In the genomic region with DNA sequence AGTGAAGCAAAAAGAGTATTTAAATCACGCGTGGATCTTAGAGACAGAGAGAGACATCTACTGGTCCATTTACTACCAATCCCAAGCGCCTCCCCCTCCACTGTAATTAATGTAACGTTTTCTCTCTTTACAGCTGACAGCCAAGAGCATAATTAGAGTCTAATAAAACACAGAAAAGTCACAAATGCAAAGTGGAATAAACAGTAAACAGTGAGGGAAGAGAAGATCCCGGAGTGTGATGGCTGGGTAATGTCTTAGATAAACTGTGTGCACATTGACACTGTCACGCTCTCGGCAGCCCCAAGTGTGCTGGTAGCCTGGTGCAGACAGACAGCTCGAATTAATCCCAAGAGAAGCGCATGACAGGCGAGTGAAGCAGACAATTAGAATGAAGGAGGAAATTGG, we compare ENCODE assay signal across 13 cellular contexts.
A peak's percentile ranks its signal among the peaks of the same experiment; 100 is the strongest.
DNase-seq lines count a peak whose midpoint lies in the region; ATAC-seq and TF ChIP-seq lines count a peak whose summit lies in the region.
"Had no signal": no experiment of that assay in that cellular context is flagged by ENCODE, and none has a peak within 500 bp of the region (broad histone marks: within the 10 kb centered on the region; RNA-seq: fewer than 3 reads in every experiment).

No MANE protein-coding gene starts in this region.

- no peak overlapping the region for H3K18ac ChIP-seq in neuronal stem cell (ENCODE audit: low read length)

- no peak overlapping the region for H3K27ac Mint-ChIP-seq in effector memory CD8-positive, alpha-beta T cell
- no peak overlapping the region for H3K27ac Mint-ChIP-seq in CD14-positive monocyte
- H3K27ac Mint-ChIP-seq: dendritic cell treated with granulocyte-macrophage colony-stimulating factor and Interleukin-4, amounts not matched to agents 40 ng/mL and 50 ng/mL, for 4 days had no signal

- no peaks in the 10 kb centered on the region for H3K36me3 Mint-ChIP-seq in effector memory CD8-positive, alpha-beta T cell (ENCODE audit: insufficient read depth)
- no peaks in the 10 kb centered on the region for H3K36me3 Mint-ChIP-seq in CD14-positive monocyte

- no peak overlapping the region for H2AK5ac ChIP-seq in neuronal stem cell (ENCODE audit: low read depth, low read length)

- H2BK120ac ChIP-seq in neuronal stem cell (ENCODE audit: low read depth, low read length) = no peak overlapping the region

- H3K9ac ChIP-seq in neuronal stem cell (ENCODE audit: low read depth, low read length, poor library complexity) = no peak overlapping the region

- H2AFZ ChIP-seq in neuronal stem cell (ENCODE audit: low read length) = peak overlapping the region; percentile 57

- no peaks in the 10 kb centered on the region for H3K9me3 ChIP-seq in neuronal stem cell (replicated peaks in 1 of 2; ENCODE audit: control insufficient read depth in 2 of 2, insufficient read depth in 1 of 2, low read depth in 1 of 2, low read length in 2 of 2)
- H3K9me3 ChIP-seq: spleen had no signal

- H2BK5ac ChIP-seq in neuronal stem cell (ENCODE audit: low read length) = no peak overlapping the region

- H3K4me2 ChIP-seq in neuronal stem cell (ENCODE audit: insufficient read depth, low read length, poor library complexity, severe bottlenecking) = no peak overlapping the region

- peaks cover 0 to 3% (median 0%) of the 10 kb centered on the region in 45 donors for H3K27me3 ChIP-seq in dorsolateral prefrontal cortex
- H3K27me3 ChIP-seq in neuronal stem cell (ENCODE audit: control insufficient read depth in 3 of 3, insufficient read depth in 3 of 3, low read depth in 1 of 3, low read length in 3 of 3) = no peaks in the 10 kb centered on the region
- H3K27me3 ChIP-seq: spleen had no signal

- TF ChIP-seq CTCF in dorsolateral prefrontal cortex (IDR thresholded peaks at IDR 0.05 in 54 of 56, conservative IDR thresholded peaks at IDR 0.05 in 2 of 56; ENCODE audit: low read depth in 1 of 56, partially characterized antibody in 56 of 56) (peak in 55 of 56 donors; percentile 21 to 79 (median 56)), CD14-positive monocyte (IDR thresholded peaks at IDR 0.05) (no peak)

- no peaks in the 10 kb centered on the region for H3K79me1 ChIP-seq in neuronal stem cell (ENCODE audit: low read depth, low read length)

- H3K14ac ChIP-seq in neuronal stem cell (ENCODE audit: low read length) = no peak overlapping the region

- H3K4ac ChIP-seq in neuronal stem cell (ENCODE audit: low read length) = no peak overlapping the region

- no peaks in the 10 kb centered on the region for H3K4me1 Mint-ChIP-seq in effector memory CD8-positive, alpha-beta T cell (ENCODE audit: low read depth in 2 of 2)
- H3K4me1 Mint-ChIP-seq in CD14-positive monocyte = no peaks in the 10 kb centered on the region

- H2BK15ac ChIP-seq in neuronal stem cell (ENCODE audit: low read length) = no peak overlapping the region

- peaks cover 0 to 4% of the 10 kb centered on the region in 2 donors for H3K9me3 Mint-ChIP-seq in effector memory CD8-positive, alpha-beta T cell
- H3K9me3 Mint-ChIP-seq in CD14-positive monocyte = peaks cover 0 to 3% (median 1%) of the 10 kb centered on the region in 7 donors
- H3K9me3 Mint-ChIP-seq: dendritic cell treated with granulocyte-macrophage colony-stimulating factor and Interleukin-4, amounts not matched to agents 40 ng/mL and 50 ng/mL, for 4 days had no signal

- H3K27me3 Mint-ChIP-seq in effector memory CD8-positive, alpha-beta T cell = no peaks in the 10 kb centered on the region
- no peaks in the 10 kb centered on the region for H3K27me3 Mint-ChIP-seq in CD14-positive monocyte (ENCODE audit: low read depth in 3 of 3)
- H3K27me3 Mint-ChIP-seq: dendritic cell treated with granulocyte-macrophage colony-stimulating factor and Interleukin-4, amounts not matched to agents 40 ng/mL and 50 ng/mL, for 4 days had no signal

- H3K36me3 ChIP-seq in neuronal stem cell (replicated peaks in 1 of 2; ENCODE audit: control insufficient read depth in 2 of 2, insufficient read depth in 2 of 2, low read length in 2 of 2) = no peaks in the 10 kb centered on the region
- H3K36me3 ChIP-seq: spleen had no signal

- H4K91ac ChIP-seq in neuronal stem cell (ENCODE audit: low read depth, low read length, poor library complexity) = no peak overlapping the region

- intact Hi-C loops in dorsolateral prefrontal cortex (cut with DNase I) = loop anchor here (1.0 to 5.0 kb wide), 7 partner anchors 56 to 379 kb away; no protein-coding TSS in a partner anchor
- intact Hi-C loops in CD14-positive monocyte (cut with micrococcal nuclease) = no loop called here

- WGBS in neuronal stem cell (ENCODE audit: extremely low coverage in 2 of 2, insufficient read length in 2 of 2, insufficient replicate concordance in 1 of 2), 2 donors = no CpG with 5 or more reads among the region's 10 CpGs

- peak overlapping the region; percentile 17 to 69 (median 52) for H3K4me3 ChIP-seq in dorsolateral prefrontal cortex
- H3K4me3 ChIP-seq in neuronal stem cell (ENCODE audit: low read length in 2 of 2) = peak overlapping the region in 1 of 2 donors; percentile 3
- H3K4me3 ChIP-seq: spleen had no signal

- H3K4me3 Mint-ChIP-seq in effector memory CD8-positive, alpha-beta T cell = no peak overlapping the region
- H3K4me3 Mint-ChIP-seq in CD14-positive monocyte = no peak overlapping the region
- H3K4me3 Mint-ChIP-seq: dendritic cell treated with granulocyte-macrophage colony-stimulating factor and Interleukin-4, amounts not matched to agents 40 ng/mL and 50 ng/mL, for 4 days had no signal

- no peak overlapping the region for H3K23ac ChIP-seq in neuronal stem cell (ENCODE audit: low read depth, low read length, poor library complexity)

- peaks cover 0 to 8% of the 10 kb centered on the region in 2 donors for H3K4me1 ChIP-seq in neuronal stem cell (ENCODE audit: control insufficient read depth in 2 of 2, insufficient read depth in 1 of 2, low read depth in 1 of 2, low read length in 2 of 2)
- H3K4me1 ChIP-seq: spleen had no signal

- DNase-seq in DMS153 treated with DMSO at 0.1 percent for 48 hours (lab: John Stamatoyannopoulos, UW; ENCODE audit: unreplicated experiment) = peak; percentile 45
- peak; percentile 23 for DNase-seq in NCI-H2227 (lab: John Stamatoyannopoulos, UW; ENCODE audit: unreplicated experiment)
- peak; percentile 23 to 74 (median 54) for DNase-seq in dorsolateral prefrontal cortex
- no peak for DNase-seq in neuronal stem cell (ENCODE audit: low spot score)
- no peak for DNase-seq in effector memory CD8-positive, alpha-beta T cell
- DNase-seq in CD14-positive monocyte (ENCODE audit: low spot score) = no peak
- DNase-seq in NCI-H226 = no peak
- DNase-seq: activated T-cell treated with anti-CD3 and anti-CD28 coated beads, Interleukin-2, amount 50 U/mL, for 48 hours; Karpas-422; spleen; stimulated activated naive CD4-positive, alpha-beta T cell treated with Interleukin-2 at 50 U/mL for 16 hours had no signal

- no peak overlapping the region for H2BK12ac ChIP-seq in neuronal stem cell (ENCODE audit: low read length)

- H4K8ac ChIP-seq in neuronal stem cell (ENCODE audit: low read depth, low read length) = no peak overlapping the region

- ATAC-seq in GM19455 (IDR thresholded peaks at IDR 0.05; ENCODE audit: unreplicated experiment) = no peak
- no peak for ATAC-seq in effector memory CD8-positive, alpha-beta T cell (replicated peaks)

- peak overlapping the region in 57 of 59 donors; percentile 1 to 90 (median 74) for H3K27ac ChIP-seq in dorsolateral prefrontal cortex
- no peak overlapping the region for H3K27ac ChIP-seq in neuronal stem cell (replicated peaks; ENCODE audit: low read length)
- H3K27ac ChIP-seq: spleen had no signal

Comparison
In these comparisons a context has a peak if more than half of its experiments do, and no peak if none do; other contexts are left out.
1. DNase-seq: peak in DMS153 treated with DMSO at 0.1 percent for 48 hours (single experiment), NCI-H2227 (single experiment) and dorsolateral prefrontal cortex (10 of 10); none in neuronal stem cell (single experiment), effector memory CD8-positive, alpha-beta T cell (0 of 3), CD14-positive monocyte (single experiment) and NCI-H226 (single experiment).
2. intact Hi-C loops: an anchor here in dorsolateral prefrontal cortex (1.0 to 5.0 kb wide); none called in CD14-positive monocyte.